1 cellular context compared by ENCODE assay signal in genomic region chr16:69929480-69929879, GRCh38.
TF ChIP-seq lines count a peak whose summit lies in the region.

No MANE protein-coding gene starts in this region.

TF ChIP-seq in IMR-90, 13 proteins besides CTCF, POLR2A, EP300 and RAD21 (continued from another document):
- TF ChIP-seq USF2 (IDR thresholded peaks at IDR 0.05; ENCODE audit: low read depth, low read length) = no peak
- no peak for TF ChIP-seq SMC3 (IDR thresholded peaks at IDR 0.05; ENCODE audit: low read depth, low read length)
- TF ChIP-seq MAZ (IDR thresholded peaks at IDR 0.05; ENCODE audit: borderline replicate concordance, low read depth, low read length) = no peak
- no peak for TF ChIP-seq NFE2L2 (IDR thresholded peaks at IDR 0.05; ENCODE audit: low read depth, low read length)
- TF ChIP-seq ELK1 (IDR thresholded peaks at IDR 0.05; ENCODE audit: borderline replicate concordance, low read depth, low read length) = no peak
- no peak for TF ChIP-seq MXI1 (IDR thresholded peaks at IDR 0.05; ENCODE audit: borderline replicate concordance, low read depth, low read length)
- TF ChIP-seq RCOR1 (IDR thresholded peaks at IDR 0.05; ENCODE audit: insufficient replicate concordance, low read length) = no peak
- TF ChIP-seq RFX5 (IDR thresholded peaks at IDR 0.05; ENCODE audit: low read depth, low read length) = no peak
